Comparison of ENCODE assay signal across 8 cellular contexts in the genomic region with DNA sequence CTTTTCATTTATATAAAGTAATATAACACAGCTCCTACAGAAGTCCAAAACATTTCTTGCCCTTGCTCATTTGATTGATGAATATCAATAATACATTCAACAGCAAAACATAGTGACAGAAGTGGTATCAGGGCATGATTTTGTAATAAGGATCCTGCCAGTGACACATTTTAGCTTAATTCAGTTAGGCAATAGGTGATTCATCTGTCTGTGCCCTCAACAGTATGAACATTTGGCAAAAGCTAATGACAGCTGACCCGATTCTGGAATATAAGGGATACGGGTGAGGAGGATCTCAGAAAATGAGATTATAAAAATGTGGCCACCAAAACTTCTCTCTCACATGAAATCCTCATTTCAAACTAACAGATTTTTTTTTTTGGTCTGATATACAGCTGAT.
DNase-seq lines count a peak whose midpoint lies in the region; ATAC-seq and TF ChIP-seq lines count a peak whose summit lies in the region.

No MANE protein-coding gene starts in this region.

- 27 to 51% methylated on average over 2 of the region's 2 CpGs for WGBS in heart right ventricle, 2 donors

- H3K9me3 ChIP-seq in heart right ventricle (no peaks in the 10 kb centered on the region), subcutaneous abdominal adipose tissue (ENCODE audit: control insufficient read depth in 5 of 5, low read length in 5 of 5) (no peaks in the 10 kb centered on the region)

- H3K27ac Mint-ChIP-seq in activated T-helper 1 cell treated with anti-CD3 and anti-CD28 coated beads, Interleukin-12 subunit alpha, Interleukin-12 subunit beta, Interleukin-2, Interleukin-4 antibody, amounts not matched to agents 30 ng/mL and 10 ng/mL and 1 ng/mL, durations not matched to agents 14 hours and 24 hours and 36 hours, result peak overlapping the region; percentile 89

- no peak overlapping the region for H3K4me3 Mint-ChIP-seq in activated T-helper 1 cell treated with anti-CD3 and anti-CD28 coated beads, Interleukin-12 subunit alpha, Interleukin-12 subunit beta, Interleukin-2, Interleukin-4 antibody, amounts not matched to agents 30 ng/mL and 10 ng/mL and 1 ng/mL, durations not matched to agents 14 hours and 24 hours and 36 hours

- peak overlapping the region; percentile 69 to 90 (median 86) for H3K27ac ChIP-seq in heart right ventricle
- peak overlapping the region; percentile 99 for H3K27ac ChIP-seq in subcutaneous abdominal adipose tissue (ENCODE audit: low read depth, low read length)

- intact Hi-C loops in activated T-helper 1 cell treated with anti-CD3 and anti-CD28 coated beads, Interleukin-12 subunit alpha, Interleukin-12 subunit beta, Interleukin-2, Interleukin-4 antibody, amounts not matched to agents 30 ng/mL and 10 ng/mL and 1 ng/mL, durations not matched to agents 14 hours and 24 hours and 36 hours (cut with micrococcal nuclease), result loop anchor here (5.0 kb wide), 1 partner anchor 110 kb away; no protein-coding TSS in a partner anchor
- intact Hi-C loops in heart right ventricle (cut with DNase I), result loop anchor here in 1 of 10 donors (5.0 kb wide), 1 partner anchor 75 kb away; no protein-coding TSS in a partner anchor

- H3K27me3 ChIP-seq in heart right ventricle (no peaks in the 10 kb centered on the region), subcutaneous abdominal adipose tissue (ENCODE audit: control insufficient read depth in 5 of 5, insufficient read depth in 4 of 5, low read length in 5 of 5) (no peaks in the 10 kb centered on the region)

- ATAC-seq in heart right ventricle (peak in 5 of 8 donors; percentile 26 to 50 (median 45)), GM21619 (IDR thresholded peaks at IDR 0.05; ENCODE audit: unreplicated experiment) (no peak)

- H3K4me1 ChIP-seq in heart right ventricle, result peaks cover 7 to 59% (median 38%) of the 10 kb centered on the region in 9 donors
- H3K4me1 ChIP-seq in subcutaneous abdominal adipose tissue (ENCODE audit: control insufficient read depth in 5 of 5, insufficient read depth in 5 of 5, low read length in 5 of 5), result peaks cover 0 to 24% (median 15%) of the 10 kb centered on the region in 5 donors

- TF ChIP-seq CTCF in heart right ventricle (IDR thresholded peaks at IDR 0.05), result no peak

- no peaks in the 10 kb centered on the region for H3K27me3 Mint-ChIP-seq in activated T-helper 1 cell treated with anti-CD3 and anti-CD28 coated beads, Interleukin-12 subunit alpha, Interleukin-12 subunit beta, Interleukin-2, Interleukin-4 antibody, amounts not matched to agents 30 ng/mL and 10 ng/mL and 1 ng/mL, durations not matched to agents 14 hours and 24 hours and 36 hours (ENCODE audit: insufficient read depth)

- H3K9me3 Mint-ChIP-seq in activated T-helper 1 cell treated with anti-CD3 and anti-CD28 coated beads, Interleukin-12 subunit alpha, Interleukin-12 subunit beta, Interleukin-2, Interleukin-4 antibody, amounts not matched to agents 30 ng/mL and 10 ng/mL and 1 ng/mL, durations not matched to agents 14 hours and 24 hours and 36 hours, result peaks cover 4% of the 10 kb centered on the region

- DNase-seq in HS-5 (ENCODE audit: low read depth) (peak; percentile 67), heart right ventricle (no peak), NCI-H1930 (lab: John Stamatoyannopoulos, UW) (no peak), GDM1 (lab: John Stamatoyannopoulos, UW) (no peak)
- no peak for DNase-seq in activated T-helper 1 cell treated with anti-CD3 and anti-CD28 coated beads, Interleukin-12 subunit alpha, Interleukin-12 subunit beta, Interleukin-2, Interleukin-4 antibody, amounts not matched to agents 30 ng/mL and 10 ng/mL and 1 ng/mL, durations not matched to agents 14 hours and 24 hours and 36 hours (ENCODE audit: low spot score)
- DNase-seq in activated effector memory CD4-positive, alpha-beta T cell treated with anti-CD3 and anti-CD28 coated beads, Interleukin-2, amount 50 U/mL, for 16 hours, result no peak

- H3K9ac ChIP-seq in subcutaneous abdominal adipose tissue (ENCODE audit: low read length in 5 of 5), result peak overlapping the region; percentile 51 to 79 (median 62)

- peaks cover 0 to 31% (median 10%) of the 10 kb centered on the region in 9 donors for H3K36me3 ChIP-seq in heart right ventricle
- H3K36me3 ChIP-seq in subcutaneous abdominal adipose tissue (ENCODE audit: control insufficient read depth in 5 of 5, insufficient read depth in 5 of 5, low read length in 5 of 5), result peaks cover 5 to 9% (median 5%) of the 10 kb centered on the region in 5 donors

- peaks cover 28% of the 10 kb centered on the region for H3K4me1 Mint-ChIP-seq in activated T-helper 1 cell treated with anti-CD3 and anti-CD28 coated beads, Interleukin-12 subunit alpha, Interleukin-12 subunit beta, Interleukin-2, Interleukin-4 antibody, amounts not matched to agents 30 ng/mL and 10 ng/mL and 1 ng/mL, durations not matched to agents 14 hours and 24 hours and 36 hours (ENCODE audit: low read depth)

- H3K36me3 Mint-ChIP-seq in activated T-helper 1 cell treated with anti-CD3 and anti-CD28 coated beads, Interleukin-12 subunit alpha, Interleukin-12 subunit beta, Interleukin-2, Interleukin-4 antibody, amounts not matched to agents 30 ng/mL and 10 ng/mL and 1 ng/mL, durations not matched to agents 14 hours and 24 hours and 36 hours (ENCODE audit: low read depth), result peaks cover 40% of the 10 kb centered on the region

- no peak overlapping the region for H3K4me3 ChIP-seq in heart right ventricle
- peak overlapping the region in 1 of 5 donors; percentile 24 for H3K4me3 ChIP-seq in subcutaneous abdominal adipose tissue (ENCODE audit: low read depth in 1 of 5, low read length in 5 of 5)
